In genomic region chr19:47762151-47762550, GRCh38 we compare ENCODE assay signal across 2 cellular contexts.
TF ChIP-seq lines count a peak whose summit lies in the region.

No MANE protein-coding gene starts in this region.

TF ChIP-seq in HEK293, 187 proteins besides CTCF, POLR2A, EP300 and RAD21:
- TF ChIP-seq PRDM10 (tag by site-specific recombination; IDR thresholded peaks at IDR 0.05) (peak; percentile 35; the same call in 1 of the 2 replicates), ZNF133 (tag by site-specific recombination; IDR thresholded peaks at IDR 0.05) (no peak), ZNF174 (tag by site-specific recombination; IDR thresholded peaks at IDR 0.05) (no peak), ZNF121 (tag by site-specific recombination; IDR thresholded peaks at IDR 0.05) (peak; percentile 95), ZNF223 (tag by site-specific recombination; IDR thresholded peaks at IDR 0.05) (no peak), HOXD13 (CRISPR knock-in tag; IDR thresholded peaks at IDR 0.05; ENCODE audit: borderline replicate concordance) (no peak)
TF ChIP-seq in HEK293: peak in this region for 2.

TF ChIP-seq in WTC11, 78 proteins besides CTCF, POLR2A, EP300 and RAD21 (continued from another document):
- TF ChIP-seq AFF4 (CRISPR knock-in tag; IDR thresholded peaks at IDR 0.05; ENCODE audit: borderline replicate concordance) (no peak), GTF2I (CRISPR knock-in tag; conservative IDR thresholded peaks at IDR 0.05) (0 out of 2 replicates have a peak, but pooled peaks have one; percentile 29)
